Comparison of ENCODE assay signal across 1 cellular context in genomic region chr3:187669675-187670504, GRCh38.
A peak's percentile ranks its signal among the peaks of the same experiment; 100 is the strongest.
TF ChIP-seq lines count a peak whose summit lies in the region.

TSS of gene SST (minus strand) at chr3:187670394. CDS start at chr3:187670291, 103 bp downstream.

TF ChIP-seq in WTC11, 78 proteins besides CTCF, POLR2A, EP300 and RAD21 (continued from another document):
- peak; percentile 84 for TF ChIP-seq USF1 (CRISPR knock-in tag; IDR thresholded peaks at IDR 0.05)
- peak; percentile 82; the same call in 1 of the 2 replicates for TF ChIP-seq CBFB (CRISPR knock-in tag; IDR thresholded peaks at IDR 0.05; ENCODE audit: low read depth)
- no peak for TF ChIP-seq JAZF1 (CRISPR knock-in tag; IDR thresholded peaks at IDR 0.05)
- TF ChIP-seq GABPB1 (CRISPR knock-in tag; IDR thresholded peaks at IDR 0.05): peak; percentile 62
- peak; percentile 97; the same call in 1 of the 2 replicates for TF ChIP-seq PREB (CRISPR knock-in tag; IDR thresholded peaks at IDR 0.05; ENCODE audit: borderline replicate concordance)
- TF ChIP-seq ZSCAN18 (CRISPR knock-in tag; IDR thresholded peaks at IDR 0.05): peak; percentile 83; the same call in 1 of the 2 replicates
- peak; percentile 96 for TF ChIP-seq NFE2L1 (CRISPR knock-in tag; IDR thresholded peaks at IDR 0.05)
- TF ChIP-seq TEAD1 (CRISPR knock-in tag; IDR thresholded peaks at IDR 0.05): peak; percentile 98
- peak; percentile 79; the same call in 1 of the 2 replicates for TF ChIP-seq ZNF416 (CRISPR knock-in tag; IDR thresholded peaks at IDR 0.05)
- TF ChIP-seq ZNF232 (CRISPR knock-in tag; IDR thresholded peaks at IDR 0.05): peak; percentile 98
- no peak; the same call in none of the 2 replicates for TF ChIP-seq ZNF396 (CRISPR knock-in tag; IDR thresholded peaks at IDR 0.05; ENCODE audit: borderline replicate concordance)
- TF ChIP-seq FOXJ3 (CRISPR knock-in tag; IDR thresholded peaks at IDR 0.05; ENCODE audit: borderline replicate concordance): 0 out of 2 replicates have a peak, but pooled peaks have one; percentile 64
- peak; percentile 99 for TF ChIP-seq FOXP4 (CRISPR knock-in tag; IDR thresholded peaks at IDR 0.05)
- peak; percentile 96 for TF ChIP-seq ZBTB43 (CRISPR knock-in tag; IDR thresholded peaks at IDR 0.05)
- TF ChIP-seq NFATC4 (CRISPR knock-in tag; IDR thresholded peaks at IDR 0.05): no peak
- peak; percentile 94; the same call in 1 of the 2 replicates for TF ChIP-seq SMAD3 (CRISPR knock-in tag; IDR thresholded peaks at IDR 0.05; ENCODE audit: borderline replicate concordance)
- TF ChIP-seq ZNF138 (CRISPR knock-in tag; conservative IDR thresholded peaks at IDR 0.05): no peak; the same call in 1 of the 2 replicates
- peak; percentile 77; the same call in 1 of the 2 replicates for TF ChIP-seq IRF2 (CRISPR knock-in tag; IDR thresholded peaks at IDR 0.05; ENCODE audit: borderline replicate concordance, low read depth)
- peak; percentile 96 for TF ChIP-seq TCF7 (CRISPR knock-in tag; IDR thresholded peaks at IDR 0.05; ENCODE audit: low read depth)
- peak; percentile 99 for TF ChIP-seq JUN (CRISPR knock-in tag; IDR thresholded peaks at IDR 0.05)
- peak; percentile 68; the same call in 1 of the 2 replicates for TF ChIP-seq ELF4 (CRISPR knock-in tag; IDR thresholded peaks at IDR 0.05; ENCODE audit: low read depth)
- TF ChIP-seq E2F4 (CRISPR knock-in tag; IDR thresholded peaks at IDR 0.05; ENCODE audit: borderline replicate concordance, low read depth): peak; percentile 96
- TF ChIP-seq USF2 (CRISPR knock-in tag; IDR thresholded peaks at IDR 0.05): peak; percentile 39; the same call in 1 of the 2 replicates
- peak; percentile 89; the same call in 1 of the 2 replicates for TF ChIP-seq NR1H2 (CRISPR knock-in tag; IDR thresholded peaks at IDR 0.05)
- TF ChIP-seq ETV6 (CRISPR knock-in tag; IDR thresholded peaks at IDR 0.05): peak; percentile 98
- no peak for TF ChIP-seq AR (CRISPR knock-in tag; IDR thresholded peaks at IDR 0.05)
- TF ChIP-seq SOX15 (CRISPR knock-in tag; IDR thresholded peaks at IDR 0.05): no peak
- no peak for TF ChIP-seq ZNF317 (CRISPR knock-in tag; IDR thresholded peaks at IDR 0.05; ENCODE audit: borderline replicate concordance, low read depth)
- peak; percentile 99 for TF ChIP-seq ZNF219 (CRISPR knock-in tag; IDR thresholded peaks at IDR 0.05; ENCODE audit: borderline replicate concordance)
- peak; percentile 93; the same call in 1 of the 2 replicates for TF ChIP-seq KAT7 (CRISPR knock-in tag; IDR thresholded peaks at IDR 0.05; ENCODE audit: borderline replicate concordance)
- peak; percentile 99 for TF ChIP-seq ARID4B (CRISPR knock-in tag; IDR thresholded peaks at IDR 0.05; ENCODE audit: borderline replicate concordance)
- TF ChIP-seq EMX1 (CRISPR knock-in tag; IDR thresholded peaks at IDR 0.05): no peak
- TF ChIP-seq ZBTB21 (CRISPR knock-in tag; IDR thresholded peaks at IDR 0.05; ENCODE audit: borderline replicate concordance): peak; percentile 66; the same call in 1 of the 2 replicates
- TF ChIP-seq IRF1 (CRISPR knock-in tag; IDR thresholded peaks at IDR 0.05): peak; percentile 97
- peak; percentile 65; the same call in 1 of the 2 replicates for TF ChIP-seq ZNF263 (CRISPR knock-in tag; IDR thresholded peaks at IDR 0.05; ENCODE audit: low read depth)
